9 cellular contexts compared by ENCODE assay signal in the genomic region with DNA sequence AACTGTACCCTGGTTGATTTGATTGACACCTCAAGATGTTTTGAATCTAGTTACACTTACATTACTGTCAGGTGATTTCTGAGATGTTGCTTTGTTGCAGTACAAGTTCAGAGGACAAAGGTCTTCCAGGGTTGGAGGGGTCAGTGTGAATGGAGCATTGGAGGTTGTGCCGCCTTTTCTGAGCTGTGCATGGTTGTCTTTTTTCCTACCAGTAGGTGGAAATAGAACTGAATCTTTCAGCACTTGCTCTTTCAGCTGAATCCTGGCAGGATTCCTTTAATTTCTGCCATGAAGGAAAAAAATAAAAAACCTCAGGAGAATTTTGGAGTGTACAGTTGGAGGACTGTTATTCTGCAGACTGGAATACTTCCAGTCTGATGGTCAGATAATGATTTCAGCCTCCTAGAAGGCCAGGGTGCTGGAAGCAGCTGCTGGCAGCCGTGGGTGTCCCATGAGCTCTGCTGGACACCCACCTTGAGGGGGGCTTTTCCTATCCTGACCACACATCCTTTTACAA.
DNase-seq lines count a peak whose midpoint lies in the region; ATAC-seq and TF ChIP-seq lines count a peak whose summit lies in the region.
"Had no signal": no experiment of that assay in that cellular context is flagged by ENCODE, and none has a peak within 500 bp of the region (broad histone marks: within the 10 kb centered on the region; RNA-seq: fewer than 3 reads in every experiment).

No MANE protein-coding gene starts in this region.

- intact Hi-C loops in left colon (cut with DNase I, micrococcal nuclease), result no loop called here

- no peak overlapping the region for H3K4me3 Mint-ChIP-seq in type B pancreatic cell
- H3K4me3 Mint-ChIP-seq in effector memory CD8-positive, alpha-beta T cell, result no peak overlapping the region

- no peaks in the 10 kb centered on the region for H3K36me3 Mint-ChIP-seq in type B pancreatic cell
- no peaks in the 10 kb centered on the region for H3K36me3 Mint-ChIP-seq in effector memory CD8-positive, alpha-beta T cell (ENCODE audit: insufficient read depth)

- H3K9me3 Mint-ChIP-seq in type B pancreatic cell, result no peaks in the 10 kb centered on the region
- peaks cover 6 to 7% of the 10 kb centered on the region in 2 donors for H3K9me3 Mint-ChIP-seq in effector memory CD8-positive, alpha-beta T cell

- no peak overlapping the region for H3K27ac Mint-ChIP-seq in type B pancreatic cell
- H3K27ac Mint-ChIP-seq in effector memory CD8-positive, alpha-beta T cell, result no peak overlapping the region

- H3K4me1 Mint-ChIP-seq in type B pancreatic cell (ENCODE audit: unreplicated experiment), result peaks cover 4% of the 10 kb centered on the region
- H3K4me1 Mint-ChIP-seq in effector memory CD8-positive, alpha-beta T cell (ENCODE audit: low read depth in 2 of 2), result no peaks in the 10 kb centered on the region

- TF ChIP-seq CTCF in type B pancreatic cell (conservative IDR thresholded peaks at IDR 0.05), result peak; percentile 63

- peak; percentile 22 for DNase-seq in NCI-H2171 treated with DMSO at 0.1 percent for 48 hours (lab: John Stamatoyannopoulos, UW)
- DNase-seq in NCI-H2171 (lab: John Stamatoyannopoulos, UW), result no peak
- DNase-seq in cerebellar cortex (ENCODE audit: low spot score), result peak; percentile 14
- peak in 1 of 2 donors; percentile 23 for DNase-seq in left colon
- no peak for DNase-seq in type B pancreatic cell (ENCODE audit: extremely low spot score, unreplicated experiment)
- no peak for DNase-seq in effector memory CD8-positive, alpha-beta T cell
- DNase-seq in middle frontal gyrus (ENCODE audit: extremely low spot score, low spot score), result no peak

- ATAC-seq in left colon, result peak; percentile 92
- ATAC-seq in effector memory CD8-positive, alpha-beta T cell (replicated peaks), result no peak
- no peak for ATAC-seq in GM18502 (IDR thresholded peaks at IDR 0.05; ENCODE audit: poor library complexity, unreplicated experiment)
- ATAC-seq: esophagus mucosa had no signal

- peaks cover 4% of the 10 kb centered on the region for H3K27me3 Mint-ChIP-seq in type B pancreatic cell
- peaks cover 0 to 15% of the 10 kb centered on the region in 2 donors for H3K27me3 Mint-ChIP-seq in effector memory CD8-positive, alpha-beta T cell

Comparison
In these comparisons a context has a peak if more than half of its experiments do, and no peak if none do; other contexts are left out.
1. DNase-seq: peak in NCI-H2171 treated with DMSO at 0.1 percent for 48 hours (single experiment) and cerebellar cortex (single experiment); none in NCI-H2171 (single experiment), type B pancreatic cell (single experiment), effector memory CD8-positive, alpha-beta T cell (0 of 3) and middle frontal gyrus (single experiment).